ENCODE assay signal across 26 cellular contexts in genomic region chr1:184005506-184005905, GRCh38.
"Had no signal": no experiment of that assay in that cellular context is flagged by ENCODE, and none has a peak within 500 bp of the region (broad histone marks: within the 10 kb centered on the region; RNA-seq: fewer than 3 reads in every experiment).

No MANE protein-coding gene starts in this region.

- H3K4me3 Mint-ChIP-seq: naive thymus-derived CD8-positive, alpha-beta T cell; nephron progenitor cell; neural progenitor cell; stimulated activated naive B cell treated with anti-CD40 and anti-IgM and Interleukin-4, amounts not matched to agents 10 μg/mL and 1 μg/mL and 100 μg/mL, for 72 hours; type B pancreatic cell had no signal

- H3K4me1 Mint-ChIP-seq: stimulated activated naive B cell treated with anti-CD40 and anti-IgM and Interleukin-4, amounts not matched to agents 10 μg/mL and 1 μg/mL and 100 μg/mL, for 72 hours had no signal

- DNase-seq: hippocampal formation; kidney glomerular epithelial cell; left colon; lower lobe of right lung; mammary epithelial cell; mesenchymal stem cell; naive thymus-derived CD8-positive, alpha-beta T cell; nephron progenitor cell; ovary; retina; stimulated activated CD4-positive, alpha-beta T cell treated with anti-CD3 and anti-CD28 coated beads, Interleukin-12 subunit alpha, Interleukin-12 subunit beta, amount 100 ng/mL, for 4 hours; stimulated activated CD4-positive, alpha-beta T cell treated with anti-CD3 and anti-CD28 coated beads, Interleukin-15, amount 100 ng/mL, for 24 hours; stimulated activated CD4-positive, alpha-beta T cell treated with anti-CD3 and anti-CD28 coated beads, Interleukin-2, amount 100 ng/mL, for 24 hours; stimulated activated CD4-positive, alpha-beta T cell treated with anti-CD3 and anti-CD28 coated beads, Interleukin-4, amount 100 ng/mL, for 1 hour; stimulated activated naive B cell treated with anti-CD40 and anti-IgM and Interleukin-4, amounts not matched to agents 10 μg/mL and 1 μg/mL and 100 μg/mL, for 72 hours; stimulated activated naive CD8-positive, alpha-beta T cell treated with anti-CD3 and anti-CD28 coated beads, Interleukin-15, Interleukin-2, amounts not matched to agents 100 U/mL and 50 U/mL, for 24 hours; stomach; uterus had no signal

- H3K9me3 Mint-ChIP-seq: naive thymus-derived CD8-positive, alpha-beta T cell; stimulated activated naive B cell treated with anti-CD40 and anti-IgM and Interleukin-4, amounts not matched to agents 10 μg/mL and 1 μg/mL and 100 μg/mL, for 72 hours; type B pancreatic cell had no signal

- ATAC-seq: left colon; left lung; lower lobe of right lung; naive thymus-derived CD8-positive, alpha-beta T cell; sciatic nerve; stimulated activated naive B cell treated with anti-CD40 and anti-IgM and Interleukin-4, amounts not matched to agents 10 μg/mL and 1 μg/mL and 100 μg/mL, for 72 hours; stimulated activated naive CD8-positive, alpha-beta T cell treated with anti-CD3 and anti-CD28 coated beads, Interleukin-15, Interleukin-2, amounts not matched to agents 100 U/mL and 50 U/mL, for 24 hours had no signal

- H3K27ac ChIP-seq: left lung, lower lobe of right lung, neural progenitor cell, ovary, skin epidermis, stomach, suprapubic skin, tibial nerve, uterus had no signal

- H3K27ac Mint-ChIP-seq: naive thymus-derived CD8-positive, alpha-beta T cell; nephron progenitor cell; neural progenitor cell; progenitor cell of endocrine pancreas; stimulated activated naive B cell treated with anti-CD40 and anti-IgM and Interleukin-4, amounts not matched to agents 10 μg/mL and 1 μg/mL and 100 μg/mL, for 72 hours; type B pancreatic cell had no signal

- H3K36me3 Mint-ChIP-seq: naive thymus-derived CD8-positive, alpha-beta T cell; stimulated activated naive B cell treated with anti-CD40 and anti-IgM and Interleukin-4, amounts not matched to agents 10 μg/mL and 1 μg/mL and 100 μg/mL, for 72 hours; type B pancreatic cell had no signal
